19 cellular contexts compared by ENCODE assay signal in the genomic region with DNA sequence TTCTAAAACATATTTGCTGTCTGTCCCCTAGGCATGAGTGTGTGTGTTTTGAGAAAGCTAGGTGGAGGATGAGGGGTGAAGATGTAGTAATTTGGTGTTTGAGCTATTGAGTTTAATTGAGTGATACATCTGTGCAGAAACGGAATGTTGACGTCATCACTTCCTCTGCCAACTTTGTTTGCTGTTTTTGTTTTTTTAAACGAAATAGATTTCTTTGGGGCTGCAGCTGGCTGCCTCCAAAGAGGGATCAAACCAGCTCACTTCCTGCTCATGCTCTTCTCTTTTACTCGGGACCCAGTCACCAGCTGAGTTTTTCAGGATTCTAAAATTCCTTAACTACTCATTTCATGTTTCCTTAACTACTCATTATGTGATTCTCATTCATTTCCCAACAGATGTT. TPM values are rescaled to one million over a fixed set of nuclear protein-coding genes. Genes with fewer than 3 reads are reported as not detected.
DNase-seq lines count a peak whose midpoint lies in the region; ATAC-seq, FAIRE-seq and TF ChIP-seq lines count a peak whose summit lies in the region.
"Had no signal": no experiment of that assay in that cellular context is flagged by ENCODE, and none has a peak within 500 bp of the region (broad histone marks: within the 10 kb centered on the region; RNA-seq: fewer than 3 reads in every experiment).

No MANE protein-coding gene starts in this region.

- H3K79me2 ChIP-seq in GM23248 (ENCODE audit: insufficient read depth) (no peaks in the 10 kb centered on the region), GM12878 (ENCODE audit: control insufficient read depth, insufficient read depth, low read length) (no peaks in the 10 kb centered on the region)

- ATAC-seq in GM12878 (no peak), GM21529 (IDR thresholded peaks at IDR 0.05; ENCODE audit: unreplicated experiment) (no peak)
- ATAC-seq: activated T-cell treated with anti-CD3 and anti-CD28 coated beads, Interleukin-2, amount 50 U/mL, for 4 hours had no signal

- no peaks in the 10 kb centered on the region for H3K36me3 ChIP-seq in GM23248 (ENCODE audit: low read depth)
- no peaks in the 10 kb centered on the region for H3K36me3 ChIP-seq in GM12878 (ENCODE audit: control insufficient read depth in 2 of 2, insufficient read depth in 2 of 2, low read length in 1 of 2)
- no peaks in the 10 kb centered on the region for H3K36me3 ChIP-seq in tibial artery

- DNase-seq in NCI-H2171 treated with DMSO at 0.1 percent for 48 hours (lab: John Stamatoyannopoulos, UW) (peak; percentile 48), NCI-H2171 (lab: John Stamatoyannopoulos, UW) (no peak), GM23248 (peak; percentile 47), GM12878 (ENCODE audit: low read depth, low spot score) (no peak), glomerular endothelial cell (ENCODE audit: extremely low read depth, low read depth, low spot score) (peak; percentile 12), DMS153 (lab: John Stamatoyannopoulos, UW) (no peak), tibial artery (no peak)
- DNase-seq: activated CD4-positive, alpha-beta memory T cell treated with anti-CD3 and anti-CD28 coated beads, Interleukin-2, amount 10 ng/mL, durations not matched to agents 7 days and 5 days; activated naive CD8-positive, alpha-beta T cell treated with anti-CD3 and anti-CD28 coated beads, Interleukin-2, amount 10 ng/mL, durations not matched to agents 7 days and 5 days; activated T-cell treated with anti-CD3 and anti-CD28 coated beads, Interleukin-2, amount 50 U/mL, for 4 hours; H7; hippocampal formation; NCI-H187 treated with DMSO at 0.1 percent for 48 hours; NCI-H446 treated with DMSO at 0.1 percent for 48 hours; small intestine; stimulated activated CD4-positive, alpha-beta T cell treated with anti-CD3 and anti-CD28 coated beads, Interleukin-4, amount 100 ng/mL, for 1 hour had no signal

- POLR2A ChIA-PET in GM12878 (lab: Charles Lee): interaction anchor here (0.7 kb wide), 1 partner anchor 55 kb away, joined by 3 read pairs; no protein-coding TSS in a partner anchor

- CTCF ChIA-PET in GM12878 (lab: Yijun Ruan, JAX): interaction anchor here (1.0 to 2.5 kb wide), 4 partner anchors 31 to 472 kb away, joined by 3 to 14 read pairs (median 4); no protein-coding TSS in a partner anchor

- no peak for FAIRE-seq in GM12878 (lab: Jason Lieb, UNC)
- FAIRE-seq: keratinocyte, small intestine had no signal

- H3K9me3 ChIP-seq in GM23248 (ENCODE audit: low read depth): no peaks in the 10 kb centered on the region
- H3K9me3 ChIP-seq in GM12878 (replicated peaks; ENCODE audit: control insufficient read depth, insufficient read depth, low read length): no peaks in the 10 kb centered on the region; the same call in 2 of the 3 replicates
- H3K9me3 ChIP-seq in tibial artery: no peaks in the 10 kb centered on the region

- H3K4me2 ChIP-seq in GM23248 (ENCODE audit: unreplicated experiment): no peak overlapping the region
- no peak overlapping the region for H3K4me2 ChIP-seq in GM12878 (ENCODE audit: control insufficient read depth, insufficient read depth)

- peaks cover 11% of the 10 kb centered on the region; the same call in 1 of the 2 replicates for H3K4me1 ChIP-seq in GM23248 (ENCODE audit: insufficient read depth)
- no peaks in the 10 kb centered on the region for H3K4me1 ChIP-seq in GM12878 (ENCODE audit: control insufficient read depth, insufficient read depth, low read length)
- no peaks in the 10 kb centered on the region for H3K4me1 ChIP-seq in tibial artery

- no peak for TF ChIP-seq CTCF in GM12878 (IDR thresholded peaks at IDR 0.05 in 2 of 3, conservative IDR thresholded peaks at IDR 0.05 in 1 of 3; ENCODE audit: control insufficient read depth in 2 of 3, extremely low read depth in 1 of 3, insufficient read depth in 1 of 3, low read depth in 3 of 3, low read length in 3 of 3)
- TF ChIP-seq CTCF in tibial artery (IDR thresholded peaks at IDR 0.05): no peak

- TF ChIP-seq RAD21 in GM12878 (IDR thresholded peaks at IDR 0.05; ENCODE audit: insufficient read depth, low read depth, low read length): no peak

- H3K9ac ChIP-seq in GM23248 (no peak overlapping the region), GM12878 (ENCODE audit: control insufficient read depth, insufficient read depth, low read length) (no peak overlapping the region)

- peaks cover 24% of the 10 kb centered on the region for H3F3A ChIP-seq in GM23248 (ENCODE audit: insufficient read depth)

- H4K20me1 ChIP-seq in GM23248 (ENCODE audit: insufficient read depth): no peaks in the 10 kb centered on the region
- H4K20me1 ChIP-seq in GM12878 (ENCODE audit: control insufficient read depth, insufficient read depth): no peaks in the 10 kb centered on the region

- intact Hi-C loops in GM12878 (cut with micrococcal nuclease; ENCODE audit: unreplicated experiment): no loop called here
- intact Hi-C loops in tibial artery (cut with DNase I; ENCODE audit: low total_unique reads): loop anchor here (5.0 kb wide), 1 partner anchor 850 kb away; no protein-coding TSS in a partner anchor

- H3K9me2 ChIP-seq in GM23248 (ENCODE audit: insufficient read depth): no peaks in the 10 kb centered on the region

- peaks cover 20% of the 10 kb centered on the region for H3K27me3 ChIP-seq in GM23248 (replicated peaks; ENCODE audit: insufficient read depth)
- no peaks in the 10 kb centered on the region for H3K27me3 ChIP-seq in GM12878 (replicated peaks in 1 of 2; ENCODE audit: control insufficient read depth in 2 of 2, insufficient read depth in 2 of 2, low read length in 1 of 2)
- H3K27me3 ChIP-seq in tibial artery: no peaks in the 10 kb centered on the region

- H3K4me3 ChIP-seq in GM23248: no peak overlapping the region
- H3K4me3 ChIP-seq in GM12878: no peak overlapping the region
- H3K4me3 ChIP-seq in tibial artery: no peak overlapping the region

- in situ Hi-C loops in GM23248 (cut with MboI): no loop called here
- in situ Hi-C loops in GM12878 (cut with MboI): loop anchor here (10.0 kb wide), 1 partner anchor 478 kb away; no protein-coding TSS in a partner anchor

- H2AFZ ChIP-seq in GM23248: no peak overlapping the region
- H2AFZ ChIP-seq in GM12878 (ENCODE audit: control insufficient read depth, low read depth, low read length): no peak overlapping the region

- no peak for TF ChIP-seq POLR2A in GM12878 (IDR thresholded peaks at IDR 0.05; ENCODE audit: low read depth, low read length)

- RAD21 ChIA-PET in GM12878 (lab: Charles Lee; ENCODE audit: unreplicated experiment): interaction anchor here (1.4 kb wide), 1 partner anchor 473 kb away, joined by 4 read pairs; no protein-coding TSS in a partner anchor

- BruUV-seq in GM12878 (replicated peaks; lab: Mats Ljungman, UMichigan): no TSS peak

- SMC1A ChIA-PET in GM12878 (lab: Charles Lee; ENCODE audit: uncharacterized antibody, unreplicated experiment): interaction anchor here (0.6 to 1.1 kb wide), 3 partner anchors 9 to 174 kb away, joined by 3 to 5 read pairs (median 3); no protein-coding TSS in a partner anchor

- H3K27ac ChIP-seq in GM23248 (no peak overlapping the region), GM12878 (ENCODE audit: control insufficient read depth, insufficient read depth) (no peak overlapping the region), tibial artery (no peak overlapping the region)
- H3K27ac ChIP-seq: 22Rv1 had no signal

- TF ChIP-seq EP300 in GM12878 (IDR thresholded peaks at IDR 0.05; ENCODE audit: borderline replicate concordance in 1 of 2, control insufficient read depth in 1 of 2, low read depth in 2 of 2, low read length in 2 of 2): no peak

- 2 to 3% methylated on average over 4 of the region's 4 CpGs for WGBS in GM23248 (ENCODE audit: low coverage in 1 of 2, low lambda C conversion rate in 2 of 2, missing lambda C conversion rate in 2 of 2), 2 experiments
- WGBS in GM12878 (ENCODE audit: insufficient coverage, insufficient replicate concordance, low lambda C conversion rate, missing lambda C conversion rate): 50% methylated on average over 4 of the region's 4 CpGs

TF ChIP-seq in GM12878, 131 proteins besides CTCF, POLR2A, EP300 and RAD21:
- TF ChIP-seq ATF7 (IDR thresholded peaks at IDR 0.05; ENCODE audit: low read depth) (peak; percentile 69), BRCA1 (IDR thresholded peaks at IDR 0.05; ENCODE audit: low read depth, low read length) (no peak), NFYA (IDR thresholded peaks at IDR 0.05; ENCODE audit: borderline replicate concordance, low read depth, low read length) (no peak)

RNA-seq across cellular contexts. Expression of a gene that starts 19.5 kb away (rescaled TPM):
- 1.9 and 2.5 TPM in 2 replicates for total RNA-seq in GM23248 (2014; rRNA removed; shearing (Covaris generic))
- 2.4 and 2.5 TPM in 2 replicates for polyA plus RNA-seq in GM23248 (2016; fragmentation: Nextera tagmentation; extraction: Ambion mirVana)
- total RNA-seq in GM12878 (2013; cell fraction: nucleolus; rRNA removed): 59.9 and 64.6 TPM in 2 replicates
- total RNA-seq in GM12878 (2014; rRNA removed): 13.0 and 13.2 TPM in 2 replicates
- 11.6 and 13.4 TPM in 2 replicates for total RNA-seq in GM12878 (2014; rRNA removed; fragmentation: Illumina TruSeq; extraction: Trizol)
- total RNA-seq in GM12878 (2021): 18.0 and 18.2 TPM in 2 replicates
- 9.6 TPM for polyA plus RNA-seq in GM12878 (2011; ENCODE audit: low read depth)
- polyA plus RNA-seq in GM12878 (2011; rRNA removed): 12.8 and 13.3 TPM in 2 replicates
- polyA plus RNA-seq in GM12878 (2011; cell fraction: cytosol; rRNA removed): 10.5 and 11.1 TPM in 2 replicates
- polyA plus RNA-seq in GM12878 (2011; cell fraction: nucleus; rRNA removed): 19.0 and 23.8 TPM in 2 replicates
- 7.1 and 8.1 TPM in 2 replicates for polyA plus RNA-seq in GM12878 (2012)
- polyA plus RNA-seq in GM12878 (2014; fragmentation: Illumina TruSeq; extraction: Trizol): 7.6 and 14.6 TPM in 2 replicates
- polyA plus RNA-seq in GM12878 (2014; fragmentation: Nextera tagmentation; extraction: Ambion mirVana): 1 to 10 TPM; 2.1 to 4.2 TPM
- polyA plus RNA-seq in GM12878 (2014; rRNA removed): 13.2 and 14.0 TPM in 2 replicates
- 10 to 100 TPM; 13.1 to 13.3 TPM for polyA plus RNA-seq in GM12878 (2016; fragmentation: Nextera tagmentation; extraction: Ambion mirVana)
- polyA minus RNA-seq in GM12878 (2011; rRNA and poly(A)+ RNA removed): 18.9 and 21.1 TPM in 2 replicates
- 5.5 and 5.9 TPM in 2 replicates for polyA minus RNA-seq in GM12878 (2011; cell fraction: cytosol; rRNA and poly(A)+ RNA removed)
- polyA minus RNA-seq in GM12878 (2011; cell fraction: nucleus; rRNA and poly(A)+ RNA removed): 19.9 and 34.6 TPM in 2 replicates
- 6.7 and 7.9 TPM in 2 replicates for total RNA-seq in glomerular endothelial cell

Comparison
In these comparisons a context has a peak if more than half of its experiments do, and no peak if none do; other contexts are left out.
1. DNase-seq: peak in NCI-H2171 treated with DMSO at 0.1 percent for 48 hours (single experiment), GM23248 (single experiment) and glomerular endothelial cell (single experiment); none in NCI-H2171 (single experiment), GM12878 (single experiment), DMS153 (single experiment) and tibial artery (0 of 2).